ENCODE assay signal across 15 cellular contexts in genomic region chr4:11606078-11606477, GRCh38.
DNase-seq lines count a peak whose midpoint lies in the region; ATAC-seq and TF ChIP-seq lines count a peak whose summit lies in the region.
"Had no signal": no experiment of that assay in that cellular context is flagged by ENCODE, and none has a peak within 500 bp of the region (broad histone marks: within the 10 kb centered on the region; RNA-seq: fewer than 3 reads in every experiment).

No MANE protein-coding gene starts in this region.

- H2AFZ ChIP-seq in mammary epithelial cell (ENCODE audit: low read depth, low read length) = no peak overlapping the region
- no peak overlapping the region for H2AFZ ChIP-seq in mesenchymal stem cell (ENCODE audit: low read depth, low read length)

- H3K27me3 Mint-ChIP-seq in MCF 10A (ENCODE audit: insufficient read depth, unreplicated experiment) = no peaks in the 10 kb centered on the region
- peaks cover 3% of the 10 kb centered on the region for H3K27me3 Mint-ChIP-seq in activated naive CD8-positive, alpha-beta T cell treated with anti-CD3 and anti-CD28 coated beads, Interleukin-2, amount 50 U/mL, for 24 hours
- H3K27me3 Mint-ChIP-seq: CD4-positive, alpha-beta T cell had no signal

- H2AK5ac ChIP-seq in mesenchymal stem cell (ENCODE audit: low read length, severe bottlenecking) = peak overlapping the region; percentile 53

- no peak overlapping the region for H4K91ac ChIP-seq in mesenchymal stem cell (ENCODE audit: low read length)

- BruUV-seq in mammary epithelial cell (replicated peaks; lab: Mats Ljungman, UMichigan) (no TSS peak), MCF 10A (replicated peaks; lab: Mats Ljungman, UMichigan) (no TSS peak)

- no peak overlapping the region for H2BK12ac ChIP-seq in mesenchymal stem cell (ENCODE audit: low read length in 2 of 2)

- H3K4me3 ChIP-seq in mammary epithelial cell (replicated peaks in 1 of 3; ENCODE audit: insufficient read depth in 1 of 3, low read depth in 2 of 3, low read length in 3 of 3) (no peak overlapping the region), epithelial cell of esophagus (ENCODE audit: low read length) (no peak overlapping the region), mesenchymal stem cell (ENCODE audit: insufficient read depth in 1 of 2, low read depth in 1 of 2, low read length in 2 of 2) (no peak overlapping the region)

- H3K27ac Mint-ChIP-seq in MCF 10A (ENCODE audit: low read depth, unreplicated experiment) = no peak overlapping the region
- H3K27ac Mint-ChIP-seq in activated naive CD8-positive, alpha-beta T cell treated with anti-CD3 and anti-CD28 coated beads, Interleukin-2, amount 50 U/mL, for 24 hours = no peak overlapping the region
- H3K27ac Mint-ChIP-seq: B cell; CD4-positive, alpha-beta T cell had no signal

- intact Hi-C loops in mammary epithelial cell (cut with micrococcal nuclease) = no loop called here
- intact Hi-C loops in MCF 10A (cut with micrococcal nuclease) = no loop called here

- H3K36me3 ChIP-seq in mammary epithelial cell (ENCODE audit: insufficient read depth, low read length) (no peaks in the 10 kb centered on the region), mesenchymal stem cell (ENCODE audit: control insufficient read depth in 1 of 2, insufficient read depth in 2 of 2, low read depth in 1 of 2, low read length in 2 of 2) (no peaks in the 10 kb centered on the region)

- no peaks in the 10 kb centered on the region for H3K9me3 ChIP-seq in mammary epithelial cell (replicated peaks; ENCODE audit: insufficient read depth, low read length)
- no peaks in the 10 kb centered on the region for H3K9me3 ChIP-seq in mesenchymal stem cell (ENCODE audit: control insufficient read depth, low read length)

- H3K4ac ChIP-seq in mesenchymal stem cell (ENCODE audit: low read depth in 1 of 2, low read length in 2 of 2) = no peak overlapping the region

- no peak overlapping the region for H2BK120ac ChIP-seq in mesenchymal stem cell (ENCODE audit: low read depth, low read length)

- H3K9me3 Mint-ChIP-seq in MCF 10A (ENCODE audit: unreplicated experiment) = no peaks in the 10 kb centered on the region
- H3K9me3 Mint-ChIP-seq in activated naive CD8-positive, alpha-beta T cell treated with anti-CD3 and anti-CD28 coated beads, Interleukin-2, amount 50 U/mL, for 24 hours = no peaks in the 10 kb centered on the region
- H3K9me3 Mint-ChIP-seq: CD4-positive, alpha-beta T cell had no signal

- 100% methylated on average over 1 of the region's 1 CpG for WGBS in mammary epithelial cell (ENCODE audit: low coverage, missing lambda C conversion rate)
- WGBS in mesenchymal stem cell = 85% methylated on average over 1 of the region's 1 CpG

- TF ChIP-seq CTCF in mammary epithelial cell (conservative IDR thresholded peaks at IDR 0.05 in 1 of 2, IDR thresholded peaks at IDR 0.05 in 1 of 2; ENCODE audit: extremely low read depth in 1 of 2, insufficient read depth in 1 of 2, low read depth in 1 of 2, low read length in 2 of 2) = no peak
- no peak for TF ChIP-seq CTCF in MCF 10A (IDR thresholded peaks at IDR 0.05; ENCODE audit: unreplicated experiment)
- TF ChIP-seq CTCF in epithelial cell of esophagus (IDR thresholded peaks at IDR 0.05; ENCODE audit: insufficient read depth, low read depth, low read length, missing control alignments) = no peak

- H2BK15ac ChIP-seq in mesenchymal stem cell (ENCODE audit: low read depth, poor library complexity, severe bottlenecking) = no peak overlapping the region

- no peaks in the 10 kb centered on the region for H3K79me1 ChIP-seq in mesenchymal stem cell (replicated peaks; ENCODE audit: low read length, poor library complexity, severe bottlenecking)

- in situ Hi-C loops in mammary epithelial cell (cut with MboI; ENCODE audit: low sequenced_read_pairs in 2 of 2) = no loop called here

- H3K4me1 Mint-ChIP-seq in MCF 10A (ENCODE audit: insufficient read depth, unreplicated experiment) = peaks cover 12% of the 10 kb centered on the region
- no peaks in the 10 kb centered on the region for H3K4me1 Mint-ChIP-seq in activated naive CD8-positive, alpha-beta T cell treated with anti-CD3 and anti-CD28 coated beads, Interleukin-2, amount 50 U/mL, for 24 hours
- H3K4me1 Mint-ChIP-seq: B cell had no signal

- CTCF ChIA-PET in mammary epithelial cell (lab: Charles Lee; ENCODE audit: low non-redundant PET) = interaction anchor here (0.7 kb wide), 1 partner anchor 110 kb away, joined by 5 read pairs; no protein-coding TSS in a partner anchor
- CTCF ChIA-PET in MCF 10A (lab: Yijun Ruan, JAX) = interaction anchor here (0.7 kb wide), 1 partner anchor 22 kb away, joined by 3 read pairs; no protein-coding TSS in a partner anchor

- POLR2A ChIA-PET in MCF 10A (lab: Yijun Ruan, JAX) = interaction anchor here (1.0 to 2.0 kb wide), 4 partner anchors 8 to 97 kb away, joined by 3 to 9 read pairs (median 4); no protein-coding TSS in a partner anchor

- H3K23ac ChIP-seq in mesenchymal stem cell (ENCODE audit: low read length in 2 of 2) = no peak overlapping the region

- H3K36me3 Mint-ChIP-seq in MCF 10A (ENCODE audit: insufficient read depth, unreplicated experiment) = no peaks in the 10 kb centered on the region
- H3K36me3 Mint-ChIP-seq in activated naive CD8-positive, alpha-beta T cell treated with anti-CD3 and anti-CD28 coated beads, Interleukin-2, amount 50 U/mL, for 24 hours (ENCODE audit: low read depth) = no peaks in the 10 kb centered on the region

- no peaks in the 10 kb centered on the region for H4K20me1 ChIP-seq in mammary epithelial cell (ENCODE audit: insufficient read depth, low read length)

- DNase-seq in mammary epithelial cell (peak; percentile 61), MCF 10A (ENCODE audit: unreplicated experiment) (no peak), epithelial cell of esophagus (ENCODE audit: low read depth) (peak; percentile 47), mesenchymal stem cell (no peak), hepatic stellate cell (ENCODE audit: low spot score) (no peak), NCI-H187 treated with DMSO at 0.1 percent for 48 hours (lab: John Stamatoyannopoulos, UW) (no peak)
- no peak for DNase-seq in activated naive CD8-positive, alpha-beta T cell treated with anti-CD3 and anti-CD28 coated beads, Interleukin-2, amount 50 U/mL, for 24 hours
- DNase-seq: 8988T; C1 segment of cervical spinal cord; CD4-positive, alpha-beta T cell; DND-41; GDM1 had no signal

- peaks cover 21% of the 10 kb centered on the region for H3K4me1 ChIP-seq in mammary epithelial cell (ENCODE audit: insufficient read depth, low read length)
- peaks cover 1% of the 10 kb centered on the region for H3K4me1 ChIP-seq in mesenchymal stem cell (ENCODE audit: control insufficient read depth, insufficient read depth, low read depth, low read length)

- H3K79me2 ChIP-seq in mammary epithelial cell (ENCODE audit: insufficient read depth, low read length) = no peaks in the 10 kb centered on the region

- H2BK5ac ChIP-seq in mesenchymal stem cell (ENCODE audit: low read depth, low read length, poor library complexity, severe bottlenecking) = no peak overlapping the region

- H4K8ac ChIP-seq in mesenchymal stem cell (ENCODE audit: low read length) = peak overlapping the region; percentile 54

- no peak for ATAC-seq in GM19395 (IDR thresholded peaks at IDR 0.05; ENCODE audit: unreplicated experiment)
- no peak for ATAC-seq in activated naive CD8-positive, alpha-beta T cell treated with anti-CD3 and anti-CD28 coated beads, Interleukin-2, amount 50 U/mL, for 24 hours

- peak overlapping the region; percentile 60 for H3K4me2 ChIP-seq in mammary epithelial cell (ENCODE audit: insufficient read depth, low read depth, low read length)
- H3K4me2 ChIP-seq in mesenchymal stem cell (ENCODE audit: low read length, poor library complexity, severe bottlenecking) = no peak overlapping the region

- H3K27ac ChIP-seq in mammary epithelial cell (ENCODE audit: insufficient read depth, low read depth, low read length) = no peak overlapping the region
- H3K27ac ChIP-seq in mesenchymal stem cell (ENCODE audit: low read length, poor library complexity, severe bottlenecking) = no peak overlapping the region
- H3K27ac ChIP-seq: HL-60 had no signal

- H3K27me3 ChIP-seq in mammary epithelial cell (ENCODE audit: insufficient read depth, low read length) (no peaks in the 10 kb centered on the region), mesenchymal stem cell (ENCODE audit: control insufficient read depth in 1 of 2, insufficient read depth in 1 of 2, low read length in 2 of 2) (no peaks in the 10 kb centered on the region)

- H3K18ac ChIP-seq in mesenchymal stem cell (ENCODE audit: low read depth in 1 of 2, low read length in 2 of 2) = no peak overlapping the region

- dilution Hi-C loops in mammary epithelial cell (cut with HindIII; ENCODE audit: low sequenced_read_pairs) = no loop called here

- H3K14ac ChIP-seq in mesenchymal stem cell (ENCODE audit: low read length in 2 of 2) = no peak overlapping the region

- no peak overlapping the region for H3K4me3 Mint-ChIP-seq in MCF 10A (ENCODE audit: unreplicated experiment)
- no peak overlapping the region for H3K4me3 Mint-ChIP-seq in activated naive CD8-positive, alpha-beta T cell treated with anti-CD3 and anti-CD28 coated beads, Interleukin-2, amount 50 U/mL, for 24 hours
- H3K4me3 Mint-ChIP-seq: B cell; CD4-positive, alpha-beta T cell had no signal

- H3K9ac ChIP-seq in mammary epithelial cell (ENCODE audit: insufficient read depth, low read length) (no peak overlapping the region), mesenchymal stem cell (ENCODE audit: low read length) (peak overlapping the region; percentile 26)

Comparison
In these comparisons a context has a peak if more than half of its experiments do, and no peak if none do; other contexts are left out.
1. DNase-seq: peak in mammary epithelial cell (single experiment) and epithelial cell of esophagus (single experiment); none in MCF 10A (single experiment), mesenchymal stem cell (single experiment), hepatic stellate cell (single experiment), NCI-H187 treated with DMSO at 0.1 percent for 48 hours (single experiment) and activated naive CD8-positive, alpha-beta T cell treated with anti-CD3 and anti-CD28 coated beads, Interleukin-2, amount 50 U/mL, for 24 hours (single experiment).